In the genomic region with DNA sequence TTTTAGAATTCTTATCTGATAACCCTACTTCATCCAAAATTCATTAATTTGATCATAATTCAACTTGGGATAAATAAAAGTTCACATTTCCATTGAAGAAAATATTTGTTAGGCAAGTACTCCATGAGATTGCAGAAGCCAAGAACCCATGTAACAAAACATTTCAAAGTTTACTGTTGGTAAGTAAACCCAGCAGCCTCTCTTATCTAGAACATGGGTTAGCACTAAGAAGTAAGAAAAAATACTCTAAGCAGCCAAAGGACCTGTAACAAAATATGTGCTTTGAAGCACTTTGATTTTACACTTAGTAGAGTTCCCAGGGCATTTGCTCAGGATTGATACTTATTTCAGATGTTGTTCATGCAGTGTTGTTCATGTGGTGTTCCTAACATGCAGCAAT, we compare ENCODE assay signal across 21 cellular contexts. TPM values are rescaled to one million over a fixed set of nuclear protein-coding genes. Genes with fewer than 3 reads are reported as not detected.
DNase-seq lines count a peak whose midpoint lies in the region; ATAC-seq and TF ChIP-seq lines count a peak whose summit lies in the region.
"Had no signal": no experiment of that assay in that cellular context is flagged by ENCODE, and none has a peak within 500 bp of the region (broad histone marks: within the 10 kb centered on the region; RNA-seq: fewer than 3 reads in every experiment).

No MANE protein-coding gene starts in this region.

- no peak overlapping the region for H3K4me3 ChIP-seq in PC-9
- H3K4me3 ChIP-seq: GM23248, heart right ventricle, left ventricle myocardium inferior, prostate gland, uterus had no signal

- H3K27ac Mint-ChIP-seq in activated naive CD8-positive, alpha-beta T cell: peak overlapping the region; percentile 55
- H3K27ac Mint-ChIP-seq in activated naive CD8-positive, alpha-beta T cell treated with anti-CD3 and anti-CD28 coated beads, Interleukin-2, amount 50 U/mL, for 24 hours: no peak overlapping the region
- peak overlapping the region; percentile 94 for H3K27ac Mint-ChIP-seq in memory B cell
- no peak overlapping the region for H3K27ac Mint-ChIP-seq in activated T-helper 1 cell treated with anti-CD3 and anti-CD28 coated beads, Interleukin-12 subunit alpha, Interleukin-12 subunit beta, Interleukin-2, Interleukin-4 antibody, amounts not matched to agents 30 ng/mL and 10 ng/mL and 1 ng/mL, durations not matched to agents 14 hours and 24 hours and 36 hours
- H3K27ac Mint-ChIP-seq: activated naive CD8-positive, alpha-beta T cell treated with anti-CD3 and anti-CD28 coated beads for 36 hours had no signal

- no peak for TF ChIP-seq CTCF in PC-9 (conservative IDR thresholded peaks at IDR 0.05)

- H3K4me3 Mint-ChIP-seq in activated naive CD8-positive, alpha-beta T cell: no peak overlapping the region
- no peak overlapping the region for H3K4me3 Mint-ChIP-seq in activated naive CD8-positive, alpha-beta T cell treated with anti-CD3 and anti-CD28 coated beads, Interleukin-2, amount 50 U/mL, for 24 hours
- H3K4me3 Mint-ChIP-seq in memory B cell: peak overlapping the region; percentile 64
- no peak overlapping the region for H3K4me3 Mint-ChIP-seq in activated T-helper 1 cell treated with anti-CD3 and anti-CD28 coated beads, Interleukin-12 subunit alpha, Interleukin-12 subunit beta, Interleukin-2, Interleukin-4 antibody, amounts not matched to agents 30 ng/mL and 10 ng/mL and 1 ng/mL, durations not matched to agents 14 hours and 24 hours and 36 hours
- H3K4me3 Mint-ChIP-seq: activated naive CD8-positive, alpha-beta T cell treated with anti-CD3 and anti-CD28 coated beads for 36 hours; neural crest cell had no signal

- no peak for ATAC-seq in activated naive CD8-positive, alpha-beta T cell treated with anti-CD3 and anti-CD28 coated beads, Interleukin-2, amount 50 U/mL, for 24 hours
- ATAC-seq in memory B cell (ENCODE audit: low read depth) (no peak), HG02642 (IDR thresholded peaks at IDR 0.05; ENCODE audit: poor library complexity, unreplicated experiment) (no peak)
- ATAC-seq: Right ventricle myocardium inferior had no signal

- no peaks in the 10 kb centered on the region for H3K9me3 Mint-ChIP-seq in activated naive CD8-positive, alpha-beta T cell (ENCODE audit: low read depth)
- no peaks in the 10 kb centered on the region for H3K9me3 Mint-ChIP-seq in activated naive CD8-positive, alpha-beta T cell treated with anti-CD3 and anti-CD28 coated beads, Interleukin-2, amount 50 U/mL, for 24 hours
- no peaks in the 10 kb centered on the region for H3K9me3 Mint-ChIP-seq in memory B cell
- H3K9me3 Mint-ChIP-seq in activated T-helper 1 cell treated with anti-CD3 and anti-CD28 coated beads, Interleukin-12 subunit alpha, Interleukin-12 subunit beta, Interleukin-2, Interleukin-4 antibody, amounts not matched to agents 30 ng/mL and 10 ng/mL and 1 ng/mL, durations not matched to agents 14 hours and 24 hours and 36 hours: no peaks in the 10 kb centered on the region
- H3K9me3 Mint-ChIP-seq: activated naive CD8-positive, alpha-beta T cell treated with anti-CD3 and anti-CD28 coated beads for 36 hours; neural crest cell had no signal

- H3K9me2 ChIP-seq in PC-9 (ENCODE audit: insufficient read depth): no peaks in the 10 kb centered on the region

- H4K20me1 ChIP-seq in PC-9 (ENCODE audit: insufficient read depth): no peaks in the 10 kb centered on the region

- peaks cover 4% of the 10 kb centered on the region for H3K36me3 Mint-ChIP-seq in activated naive CD8-positive, alpha-beta T cell
- peaks cover 2% of the 10 kb centered on the region for H3K36me3 Mint-ChIP-seq in activated naive CD8-positive, alpha-beta T cell treated with anti-CD3 and anti-CD28 coated beads, Interleukin-2, amount 50 U/mL, for 24 hours (ENCODE audit: low read depth)
- peaks cover 28% of the 10 kb centered on the region for H3K36me3 Mint-ChIP-seq in memory B cell
- peaks cover 27% of the 10 kb centered on the region for H3K36me3 Mint-ChIP-seq in activated T-helper 1 cell treated with anti-CD3 and anti-CD28 coated beads, Interleukin-12 subunit alpha, Interleukin-12 subunit beta, Interleukin-2, Interleukin-4 antibody, amounts not matched to agents 30 ng/mL and 10 ng/mL and 1 ng/mL, durations not matched to agents 14 hours and 24 hours and 36 hours (ENCODE audit: low read depth)

- no peak overlapping the region for H3K4me2 ChIP-seq in PC-9

- no peaks in the 10 kb centered on the region for H3K27me3 ChIP-seq in PC-9 (ENCODE audit: insufficient read depth, low read depth)
- H3K27me3 ChIP-seq: heart right ventricle, uterus had no signal

- H3K36me3 ChIP-seq in PC-9 (ENCODE audit: low read depth): peaks cover 9% of the 10 kb centered on the region; the same call in 1 of the 2 replicates
- H3K36me3 ChIP-seq: left ventricle myocardium inferior, prostate gland, uterus had no signal

- peaks cover 83% of the 10 kb centered on the region for H3K4me1 Mint-ChIP-seq in activated naive CD8-positive, alpha-beta T cell (ENCODE audit: low read depth)
- H3K4me1 Mint-ChIP-seq in activated naive CD8-positive, alpha-beta T cell treated with anti-CD3 and anti-CD28 coated beads, Interleukin-2, amount 50 U/mL, for 24 hours: peaks cover 84% of the 10 kb centered on the region
- peaks cover 66% of the 10 kb centered on the region for H3K4me1 Mint-ChIP-seq in memory B cell
- peaks cover 85% of the 10 kb centered on the region for H3K4me1 Mint-ChIP-seq in activated T-helper 1 cell treated with anti-CD3 and anti-CD28 coated beads, Interleukin-12 subunit alpha, Interleukin-12 subunit beta, Interleukin-2, Interleukin-4 antibody, amounts not matched to agents 30 ng/mL and 10 ng/mL and 1 ng/mL, durations not matched to agents 14 hours and 24 hours and 36 hours (ENCODE audit: low read depth)

- no peak for DNase-seq in activated naive CD8-positive, alpha-beta T cell treated with anti-CD3 and anti-CD28 coated beads, Interleukin-2, amount 50 U/mL, for 24 hours
- DNase-seq in PC-9 (peak in 1 of 2 experiments; percentile 8), memory B cell (ENCODE audit: low spot score in 2 of 2) (no peak), iPS-NIHi11 (ENCODE audit: low spot score) (no peak)
- DNase-seq in activated T-helper 1 cell treated with anti-CD3 and anti-CD28 coated beads, Interleukin-12 subunit alpha, Interleukin-12 subunit beta, Interleukin-2, Interleukin-4 antibody, amounts not matched to agents 30 ng/mL and 10 ng/mL and 1 ng/mL, durations not matched to agents 14 hours and 24 hours and 36 hours (ENCODE audit: low spot score): no peak
- DNase-seq: activated CD4-positive, alpha-beta T cell treated with anti-CD3 and anti-CD28 coated beads, Interleukin-2, amount 50 U/mL, for 1 hour; activated naive CD8-positive, alpha-beta T cell treated with anti-CD3 and anti-CD28 coated beads for 36 hours; Caco-2; effector CD4-positive, alpha-beta T cell; GM23248; heart right ventricle; left ventricle myocardium inferior; NCI-H1092 treated with DMSO at 0.1 percent for 48 hours; NCI-H2081 treated with DMSO at 0.1 percent for 48 hours; NCI-H82; uterus had no signal

- intact Hi-C loops in PC-9 (cut with micrococcal nuclease; ENCODE audit: unreplicated experiment): no loop called here
- intact Hi-C loops in activated T-helper 1 cell treated with anti-CD3 and anti-CD28 coated beads, Interleukin-12 subunit alpha, Interleukin-12 subunit beta, Interleukin-2, Interleukin-4 antibody, amounts not matched to agents 30 ng/mL and 10 ng/mL and 1 ng/mL, durations not matched to agents 14 hours and 24 hours and 36 hours (cut with micrococcal nuclease): no loop called here

- POLR2A ChIA-PET in PC-9 (lab: Charles Lee; ENCODE audit: unreplicated experiment): no interaction called here

- CTCF ChIA-PET in PC-9 (lab: Charles Lee): no interaction called here

- peaks cover 27% of the 10 kb centered on the region for H3K4me1 ChIP-seq in PC-9 (replicated peaks; ENCODE audit: insufficient read depth)
- H3K4me1 ChIP-seq: uterus had no signal

- peaks cover 31% of the 10 kb centered on the region; the same call in 1 of the 2 replicates for H3F3A ChIP-seq in PC-9 (ENCODE audit: insufficient read depth, low read depth)

- H2AFZ ChIP-seq in PC-9: no peak overlapping the region
- H2AFZ ChIP-seq: GM23248 had no signal

- no peaks in the 10 kb centered on the region for H3K27me3 Mint-ChIP-seq in activated naive CD8-positive, alpha-beta T cell
- no peaks in the 10 kb centered on the region for H3K27me3 Mint-ChIP-seq in activated naive CD8-positive, alpha-beta T cell treated with anti-CD3 and anti-CD28 coated beads, Interleukin-2, amount 50 U/mL, for 24 hours
- H3K27me3 Mint-ChIP-seq in memory B cell: no peaks in the 10 kb centered on the region
- H3K27me3 Mint-ChIP-seq in activated T-helper 1 cell treated with anti-CD3 and anti-CD28 coated beads, Interleukin-12 subunit alpha, Interleukin-12 subunit beta, Interleukin-2, Interleukin-4 antibody, amounts not matched to agents 30 ng/mL and 10 ng/mL and 1 ng/mL, durations not matched to agents 14 hours and 24 hours and 36 hours (ENCODE audit: insufficient read depth): no peaks in the 10 kb centered on the region
- H3K27me3 Mint-ChIP-seq: activated naive CD8-positive, alpha-beta T cell treated with anti-CD3 and anti-CD28 coated beads for 36 hours had no signal

- H3K9me3 ChIP-seq in PC-9 (ENCODE audit: insufficient read depth, low read depth): no peaks in the 10 kb centered on the region
- H3K9me3 ChIP-seq: Caco-2, heart right ventricle, left ventricle myocardium inferior, prostate gland, uterus had no signal

- peaks cover 100% of the 10 kb centered on the region for H3K79me2 ChIP-seq in PC-9 (ENCODE audit: low read depth)

- no TSS peak for BruUV-seq in PC-9 (replicated peaks; lab: Mats Ljungman, UMichigan)

- H3K27ac ChIP-seq in PC-9: 0 out of 2 replicates have a peak overlapping the region, but pooled peaks have one; percentile 20
- H3K27ac ChIP-seq: GM23248, heart right ventricle, left ventricle myocardium inferior, prostate gland, uterus had no signal

RNA-seq across cellular contexts. Expression of a gene that starts 8.7 kb away (rescaled TPM):
- total RNA-seq in PC-9 (2021): 21.8 and 26.1 TPM in 2 replicates
- 23.6 and 25.3 TPM in 2 replicates for total RNA-seq in activated T-helper 1 cell treated with anti-CD3 and anti-CD28 coated beads, Interleukin-12 subunit alpha, Interleukin-12 subunit beta, Interleukin-2, Interleukin-4 antibody, amounts not matched to agents 30 ng/mL and 10 ng/mL and 1 ng/mL, durations not matched to agents 14 hours and 24 hours and 36 hours

Comparison
In these comparisons a context has a peak if more than half of its experiments do, and no peak if none do; other contexts are left out.
1. H3K27ac Mint-ChIP-seq: peak in activated naive CD8-positive, alpha-beta T cell (single experiment) and memory B cell (single experiment); none in activated naive CD8-positive, alpha-beta T cell treated with anti-CD3 and anti-CD28 coated beads, Interleukin-2, amount 50 U/mL, for 24 hours (single experiment) and activated T-helper 1 cell treated with anti-CD3 and anti-CD28 coated beads, Interleukin-12 subunit alpha, Interleukin-12 subunit beta, Interleukin-2, Interleukin-4 antibody, amounts not matched to agents 30 ng/mL and 10 ng/mL and 1 ng/mL, durations not matched to agents 14 hours and 24 hours and 36 hours (single experiment).